ENCODE assay signal across 11 cellular contexts in genomic region chr5:14147210-14147609, GRCh38. TPM values are rescaled to one million over a fixed set of nuclear protein-coding genes. Genes with fewer than 3 reads are reported as not detected.
DNase-seq lines count a peak whose midpoint lies in the region; ATAC-seq and TF ChIP-seq lines count a peak whose summit lies in the region.
"Had no signal": no experiment of that assay in that cellular context is flagged by ENCODE, and none has a peak within 500 bp of the region (broad histone marks: within the 10 kb centered on the region; RNA-seq: fewer than 3 reads in every experiment).

No MANE protein-coding gene starts in this region.

- WGBS in prostate gland, result 16% methylated on average over 8 of the region's 8 CpGs

- H3K4me1 Mint-ChIP-seq in Calu3 (ENCODE audit: low read depth, unreplicated experiment), result peaks cover 43% of the 10 kb centered on the region
- H3K4me1 Mint-ChIP-seq in brain, result peaks cover 4% of the 10 kb centered on the region
- H3K4me1 Mint-ChIP-seq in activated CD8-positive, alpha-beta T cell treated with anti-CD3 and anti-CD28 coated beads, Interleukin-2, amount 10 ng/mL, durations not matched to agents 7 days and 5 days (ENCODE audit: low read depth), result peaks cover 11% of the 10 kb centered on the region

- no peaks in the 10 kb centered on the region for H3K27me3 ChIP-seq in prostate gland (replicated peaks; ENCODE audit: insufficient read depth)
- H3K27me3 ChIP-seq: pancreas, Peyer's patch had no signal

- DNase-seq in Calu3, result no peak
- DNase-seq in NCI-H1417 (lab: John Stamatoyannopoulos, UW), result peak; percentile 46 to 88 (median 64)
- DNase-seq in prostate gland (ENCODE audit: low spot score), result no peak
- DNase-seq in HT-29 (ENCODE audit: low spot score), result no peak
- no peak for DNase-seq in posterior vena cava (ENCODE audit: low spot score)
- DNase-seq in SIG-M5 (lab: John Stamatoyannopoulos, UW), result no peak
- no peak for DNase-seq in activated CD8-positive, alpha-beta T cell treated with anti-CD3 and anti-CD28 coated beads, Interleukin-2, amount 10 ng/mL, durations not matched to agents 7 days and 5 days
- DNase-seq: activated gamma-delta T cell treated with Interleukin-2 at 50 U/mL for 16 hours, pancreas had no signal

- H3K4me3 ChIP-seq in prostate gland, result no peak overlapping the region
- H3K4me3 ChIP-seq: pancreas had no signal

- TF ChIP-seq CTCF in Calu3 (IDR thresholded peaks at IDR 0.05; ENCODE audit: unreplicated experiment), result no peak
- no peak for TF ChIP-seq CTCF in brain (conservative IDR thresholded peaks at IDR 0.05)
- no peak for TF ChIP-seq CTCF in prostate gland (IDR thresholded peaks at IDR 0.05)

- no peaks in the 10 kb centered on the region for H3K36me3 ChIP-seq in prostate gland
- H3K36me3 ChIP-seq: pancreas, Peyer's patch had no signal

- no peak for TF ChIP-seq POLR2A in prostate gland (IDR thresholded peaks at IDR 0.05)

- POLR2A ChIA-PET in activated CD8-positive, alpha-beta T cell treated with anti-CD3 and anti-CD28 coated beads, Interleukin-2, amount 10 ng/mL, durations not matched to agents 7 days and 5 days (lab: Charles Lee), result no interaction called here

- H3K36me3 Mint-ChIP-seq in Calu3 (ENCODE audit: insufficient read depth, unreplicated experiment), result peaks cover 62% of the 10 kb centered on the region
- peaks cover 4% of the 10 kb centered on the region for H3K36me3 Mint-ChIP-seq in brain
- H3K36me3 Mint-ChIP-seq in activated CD8-positive, alpha-beta T cell treated with anti-CD3 and anti-CD28 coated beads, Interleukin-2, amount 10 ng/mL, durations not matched to agents 7 days and 5 days (ENCODE audit: low read depth), result no peaks in the 10 kb centered on the region

- H3K9me3 Mint-ChIP-seq in Calu3 (ENCODE audit: low read depth, unreplicated experiment) (no peaks in the 10 kb centered on the region), brain (peaks cover 0 to 6% (median 0%) of the 10 kb centered on the region in 5 experiments)
- no peaks in the 10 kb centered on the region for H3K9me3 Mint-ChIP-seq in activated CD8-positive, alpha-beta T cell treated with anti-CD3 and anti-CD28 coated beads, Interleukin-2, amount 10 ng/mL, durations not matched to agents 7 days and 5 days (ENCODE audit: insufficient read depth)

- H3K27me3 Mint-ChIP-seq in Calu3 (ENCODE audit: unreplicated experiment) (no peaks in the 10 kb centered on the region), brain (peaks cover 5% of the 10 kb centered on the region)
- H3K27me3 Mint-ChIP-seq in activated CD8-positive, alpha-beta T cell treated with anti-CD3 and anti-CD28 coated beads, Interleukin-2, amount 10 ng/mL, durations not matched to agents 7 days and 5 days (ENCODE audit: low read depth), result peaks cover 54% of the 10 kb centered on the region

- H3K27ac ChIP-seq in prostate gland, result peak overlapping the region; percentile 93 to 95
- H3K27ac ChIP-seq: pancreas had no signal

- CTCF ChIA-PET in Calu3 (lab: Charles Lee), result no interaction called here
- CTCF ChIA-PET in activated CD8-positive, alpha-beta T cell treated with anti-CD3 and anti-CD28 coated beads, Interleukin-2, amount 10 ng/mL, durations not matched to agents 7 days and 5 days (lab: Charles Lee), result interaction anchor here (1.3 kb wide), 1 partner anchor 15 kb away, joined by 3 read pairs; no protein-coding TSS in a partner anchor

- peak overlapping the region; percentile 81 for H3K4me3 Mint-ChIP-seq in Calu3 (ENCODE audit: low read depth, unreplicated experiment)
- H3K4me3 Mint-ChIP-seq in brain, result peak overlapping the region; percentile 86 to 97 (median 96)
- no peak overlapping the region for H3K4me3 Mint-ChIP-seq in activated CD8-positive, alpha-beta T cell treated with anti-CD3 and anti-CD28 coated beads, Interleukin-2, amount 10 ng/mL, durations not matched to agents 7 days and 5 days

- H3K4me1 ChIP-seq in prostate gland (replicated peaks), result peaks cover 5% of the 10 kb centered on the region

- BruUV-seq in Calu3 (replicated peaks; lab: Mats Ljungman, UMichigan), result no TSS peak

- intact Hi-C loops in Calu3 (cut with micrococcal nuclease; ENCODE audit: unreplicated experiment) (loop anchor here (2.0 to 5.0 kb wide), 2 partner anchors 118 to 160 kb away; no protein-coding TSS in a partner anchor), prostate gland (cut with DNase I) (no loop called here), posterior vena cava (cut with DNase I) (loop anchor here (5.0 kb wide), 2 partner anchors 35 to 455 kb away; no protein-coding TSS in a partner anchor)

- no peak for ATAC-seq in activated CD8-positive, alpha-beta T cell treated with anti-CD3 and anti-CD28 coated beads, Interleukin-2, amount 10 ng/mL, durations not matched to agents 7 days and 5 days
- ATAC-seq: pancreas had no signal

- H3K9me3 ChIP-seq in prostate gland, result no peaks in the 10 kb centered on the region
- H3K9me3 ChIP-seq: pancreas, Peyer's patch had no signal

- peak overlapping the region; percentile 81 for H3K27ac Mint-ChIP-seq in Calu3 (ENCODE audit: unreplicated experiment)
- peak overlapping the region in 2 of 5 experiments; percentile 97 to 99 for H3K27ac Mint-ChIP-seq in brain
- H3K27ac Mint-ChIP-seq in activated CD8-positive, alpha-beta T cell treated with anti-CD3 and anti-CD28 coated beads, Interleukin-2, amount 10 ng/mL, durations not matched to agents 7 days and 5 days, result no peak overlapping the region

RNA-seq across cellular contexts. Expression of gene TRIO, which starts 4.1 kb away (rescaled TPM):
- total RNA-seq in Calu3 (2022) (150 and 183 TPM in 2 replicates), prostate gland (100 to 1,000 TPM in 1 of 2 donors, 10 to 100 TPM in 1; 90.3 to 197 TPM), posterior vena cava (100 to 1,000 TPM; 181 to 202 TPM)
- 47.4 TPM for polyA plus RNA-seq in brain (ENCODE audit: insufficient read depth, low read depth, low replicate concordance)
- total RNA-seq in HT-29 (2014; rRNA removed; shearing (Covaris generic)), result 96.9 and 104 TPM in 2 replicates
- total RNA-seq in activated CD8-positive, alpha-beta T cell treated with anti-CD3 and anti-CD28 coated beads, Interleukin-2, amount 10 ng/mL, durations not matched to agents 7 days and 5 days, result 1 to 10 TPM; 3.5 to 6.6 TPM

Comparison
In these comparisons a context has a peak if more than half of its experiments do, and no peak if none do; other contexts are left out.
1. DNase-seq: peak in NCI-H1417 (3 of 3); none in Calu3 (single experiment), prostate gland (single experiment), HT-29 (single experiment), posterior vena cava (single experiment), SIG-M5 (single experiment) and activated CD8-positive, alpha-beta T cell treated with anti-CD3 and anti-CD28 coated beads, Interleukin-2, amount 10 ng/mL, durations not matched to agents 7 days and 5 days (single experiment).
2. RNA of gene TRIO, which starts 4.1 kb away (total RNA-seq): 181 to 202 TPM in posterior vena cava, 90.3 to 197 TPM in prostate gland, 150 to 183 TPM in Calu3 and 96.9 to 104 TPM in HT-29; 3.5 to 6.6 TPM in activated CD8-positive, alpha-beta T cell treated with anti-CD3 and anti-CD28 coated beads, Interleukin-2, amount 10 ng/mL, durations not matched to agents 7 days and 5 days; every median in the first group is over 10 times any median in the second.